Comparison of ENCODE assay signal across 18 cellular contexts in the genomic region with DNA sequence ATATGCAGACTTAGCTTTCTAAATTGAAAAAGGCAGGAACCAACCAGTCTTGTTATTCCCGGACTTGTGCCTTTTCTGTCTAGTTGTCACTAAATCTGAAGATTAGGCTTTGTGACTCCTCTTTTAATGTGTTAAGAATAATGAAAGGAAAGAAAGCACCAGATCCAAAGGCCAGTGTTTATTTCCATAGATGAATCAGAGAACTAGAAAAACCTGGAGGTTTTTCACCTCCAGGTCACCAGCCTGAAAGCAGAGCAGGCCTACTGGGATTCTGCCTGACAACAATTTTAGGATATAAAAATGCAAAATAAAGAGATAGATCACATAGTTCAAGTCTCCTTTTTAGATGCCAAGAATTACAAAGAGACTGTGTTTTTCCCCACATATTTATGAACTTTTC.
A peak's percentile ranks its signal among the peaks of the same experiment; 100 is the strongest.
DNase-seq lines count a peak whose midpoint lies in the region; ATAC-seq, FAIRE-seq and TF ChIP-seq lines count a peak whose summit lies in the region.
"Had no signal": no experiment of that assay in that cellular context is flagged by ENCODE, and none has a peak within 500 bp of the region (broad histone marks: within the 10 kb centered on the region; RNA-seq: fewer than 3 reads in every experiment).

No MANE protein-coding gene starts in this region.

- DNase-seq in fibroblast of lung (ENCODE audit: low read depth in 2 of 2) (peak in 1 of 2 donors; percentile 32), iris pigment epithelial cell (ENCODE audit: low read depth) (peak; percentile 11), smooth muscle cell (lab: John Stamatoyannopoulos, UW; ENCODE audit: unreplicated experiment) (no peak), cardiac septum (ENCODE audit: low spot score) (no peak), upper lobe of left lung (no peak), MG63 (no peak)
- DNase-seq: CD4-positive, CD25-positive, alpha-beta regulatory T cell; DMS79 treated with DMSO at 0.1 percent for 48 hours; H7; Karpas-422; NCI-H1417; NCI-H1694 treated with DMSO at 0.1 percent for 48 hours; NCI-H2081 treated with DMSO at 0.1 percent for 48 hours; NCI-H2171 treated with DMSO at 0.1 percent for 48 hours; NCI-H524 treated with DMSO at 0.1 percent for 48 hours; NCI-H82 had no signal

- no peaks in the 10 kb centered on the region for H3K36me3 ChIP-seq in fibroblast of lung (ENCODE audit: control insufficient read depth, insufficient read depth, low read length)
- no peaks in the 10 kb centered on the region for H3K36me3 ChIP-seq in smooth muscle cell (ENCODE audit: low read depth)
- H3K36me3 ChIP-seq in upper lobe of left lung = no peaks in the 10 kb centered on the region
- no peaks in the 10 kb centered on the region; the same call in 1 of the 2 replicates for H3K36me3 ChIP-seq in MG63

- peak; percentile 9 for FAIRE-seq in TTC549 (lab: Jason Lieb, UNC)
- FAIRE-seq: GM12891 had no signal

- H3K4me2 ChIP-seq in fibroblast of lung (ENCODE audit: extremely low read depth, insufficient read depth, low read length) = peak overlapping the region; percentile 37
- peak overlapping the region; percentile 41 for H3K4me2 ChIP-seq in smooth muscle cell

- TF ChIP-seq CTCF in fibroblast of lung (conservative IDR thresholded peaks at IDR 0.05 in 1 of 2, IDR thresholded peaks at IDR 0.05 in 1 of 2; ENCODE audit: low read depth in 1 of 2, low read length in 2 of 2) (no peak), smooth muscle cell (IDR thresholded peaks at IDR 0.05; ENCODE audit: borderline replicate concordance, insufficient read depth, poor library complexity, severe bottlenecking) (no peak), upper lobe of left lung (IDR thresholded peaks at IDR 0.05) (no peak)

- H3K4me1 ChIP-seq in fibroblast of lung (ENCODE audit: control insufficient read depth, extremely low read depth, insufficient read depth, low read length) = peaks cover 5% of the 10 kb centered on the region
- H3K4me1 ChIP-seq in smooth muscle cell (ENCODE audit: low read depth) = peaks cover 10% of the 10 kb centered on the region
- no peaks in the 10 kb centered on the region for H3K4me1 ChIP-seq in upper lobe of left lung

- H3F3A ChIP-seq in smooth muscle cell (ENCODE audit: low read depth) = no peaks in the 10 kb centered on the region

- H3K4me3 ChIP-seq in fibroblast of lung (replicated peaks in 1 of 4; ENCODE audit: control extremely low read depth in 1 of 4, insufficient read depth in 1 of 4, low read depth in 3 of 4, low read length in 4 of 4) = no peak overlapping the region
- no peak overlapping the region for H3K4me3 ChIP-seq in smooth muscle cell
- no peak overlapping the region for H3K4me3 ChIP-seq in upper lobe of left lung
- H3K4me3 ChIP-seq in MG63 = no peak overlapping the region

- TF ChIP-seq EP300 in upper lobe of left lung (IDR thresholded peaks at IDR 0.05) = no peak

- H3K9ac ChIP-seq in fibroblast of lung (ENCODE audit: insufficient read depth, low read length) = no peak overlapping the region
- H3K9ac ChIP-seq in smooth muscle cell (ENCODE audit: low read depth) = no peak overlapping the region

- 43% methylated on average over 1 of the region's 1 CpG for WGBS in smooth muscle cell (ENCODE audit: low lambda C conversion rate)
- 79 to 88% methylated on average over 1 of the region's 1 CpG for WGBS in upper lobe of left lung, 2 donors

- no peak for TF ChIP-seq POLR2A in upper lobe of left lung (IDR thresholded peaks at IDR 0.05)

- H3K79me2 ChIP-seq in fibroblast of lung (ENCODE audit: control insufficient read depth, insufficient read depth, low read length) = no peaks in the 10 kb centered on the region
- H3K79me2 ChIP-seq in smooth muscle cell (ENCODE audit: low read depth) = peaks cover 61% of the 10 kb centered on the region

- H2AFZ ChIP-seq in fibroblast of lung (ENCODE audit: low read length) (no peak overlapping the region), smooth muscle cell (ENCODE audit: low read depth) (no peak overlapping the region)

- no peaks in the 10 kb centered on the region for H3K27me3 ChIP-seq in fibroblast of lung (ENCODE audit: control insufficient read depth, insufficient read depth, low read length)
- H3K27me3 ChIP-seq in smooth muscle cell (ENCODE audit: low read depth) = no peaks in the 10 kb centered on the region
- no peaks in the 10 kb centered on the region for H3K27me3 ChIP-seq in upper lobe of left lung
- no peaks in the 10 kb centered on the region for H3K27me3 ChIP-seq in MG63

- no peaks in the 10 kb centered on the region for H4K20me1 ChIP-seq in fibroblast of lung (ENCODE audit: control insufficient read depth, extremely low read depth, insufficient read depth, low read length)
- H4K20me1 ChIP-seq in smooth muscle cell (ENCODE audit: low read depth) = no peaks in the 10 kb centered on the region

- intact Hi-C loops in cardiac septum (cut with DNase I) = no loop called here

- no peak for ATAC-seq in upper lobe of left lung (ENCODE audit: low FRiP score in 2 of 2)

- H3K9me3 ChIP-seq in fibroblast of lung (ENCODE audit: control insufficient read depth, insufficient read depth, low read depth, low read length) (no peaks in the 10 kb centered on the region), smooth muscle cell (replicated peaks; ENCODE audit: low read depth) (no peaks in the 10 kb centered on the region), upper lobe of left lung (no peaks in the 10 kb centered on the region), MG63 (no peaks in the 10 kb centered on the region; the same call in 1 of the 2 replicates)

- H3K27ac ChIP-seq in fibroblast of lung (ENCODE audit: insufficient read depth, low read length) = no peak overlapping the region
- H3K27ac ChIP-seq in smooth muscle cell (ENCODE audit: low read depth) = peak overlapping the region; percentile 47
- H3K27ac ChIP-seq in upper lobe of left lung = no peak overlapping the region
